Comparison of ENCODE assay signal across 9 cellular contexts in genomic region chr6:17144016-17144415, GRCh38. TPM values are rescaled to one million over a fixed set of nuclear protein-coding genes. Genes with fewer than 3 reads are reported as not detected.
"Had no signal": no experiment of that assay in that cellular context is flagged by ENCODE, and none has a peak within 500 bp of the region (broad histone marks: within the 10 kb centered on the region; RNA-seq: fewer than 3 reads in every experiment).

No MANE protein-coding gene starts in this region.

- ATAC-seq: GM12878 had no signal

- FAIRE-seq: G401.6, GM12878, GM12891, GM12892, GM18507, GM19239 had no signal

- DNase-seq: GDM1, GF-D8 had no signal

- H3K4me3 ChIP-seq: GM12878 had no signal

RNA-seq across cellular contexts. Expression of gene STMND1, which starts 42.2 kb away (rescaled TPM):
- total RNA-seq: G401, GM12878 had no signal
